ENCODE assay signal across 1 cellular context in the genomic region with DNA sequence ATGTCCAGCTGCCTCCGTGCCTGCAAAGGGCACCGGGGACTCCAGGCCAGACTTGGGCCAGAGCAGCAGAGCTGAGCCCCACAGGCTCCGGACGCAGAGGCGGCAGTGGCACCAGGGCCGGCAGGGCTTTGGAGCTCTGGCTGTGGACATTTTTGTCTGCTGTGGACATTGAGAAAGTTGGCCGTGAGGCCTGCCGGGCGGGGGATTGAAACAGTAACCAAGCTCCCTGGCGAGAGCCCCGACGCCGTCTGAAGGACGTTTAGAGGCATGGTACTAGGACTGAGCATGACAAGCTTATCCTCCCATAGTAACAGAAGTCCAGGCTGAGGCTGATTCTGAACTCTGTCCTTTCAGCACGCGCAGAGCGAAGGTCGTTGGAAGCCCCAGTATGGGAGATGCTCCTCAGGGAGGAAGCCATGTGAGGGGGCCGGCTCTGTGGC.
TF ChIP-seq lines count a peak whose summit lies in the region.

No MANE protein-coding gene starts in this region.

TF ChIP-seq in H1, 55 proteins besides CTCF, POLR2A, EP300 and RAD21:
- TF ChIP-seq SAP30 (IDR thresholded peaks at IDR 0.05; ENCODE audit: insufficient read depth, insufficient replicate concordance, low read length) (no peak), CREB1 (IDR thresholded peaks at IDR 0.05) (no peak), CHD1 (IDR thresholded peaks at IDR 0.05; ENCODE audit: low read depth, low read length) (no peak), HDAC6 (IDR thresholded peaks at IDR 0.05; ENCODE audit: low read depth, low read length) (no peak), SP1 (IDR thresholded peaks at IDR 0.05; ENCODE audit: low read depth, low read length) (no peak)
- TF ChIP-seq, protein P1, sequence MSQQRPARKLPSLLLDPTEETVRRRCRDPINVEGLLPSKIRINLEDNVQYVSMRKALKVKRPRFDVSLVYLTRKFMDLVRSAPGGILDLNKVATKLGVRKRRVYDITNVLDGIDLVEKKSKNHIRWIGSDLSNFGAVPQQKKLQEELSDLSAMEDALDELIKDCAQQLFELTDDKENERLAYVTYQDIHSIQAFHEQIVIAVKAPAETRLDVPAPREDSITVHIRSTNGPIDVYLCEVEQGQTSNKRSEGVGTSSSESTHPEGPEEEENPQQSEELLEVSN (IDR thresholded peaks at IDR 0.05), result no peak
